ENCODE assay signal across 26 cellular contexts in the genomic region with DNA sequence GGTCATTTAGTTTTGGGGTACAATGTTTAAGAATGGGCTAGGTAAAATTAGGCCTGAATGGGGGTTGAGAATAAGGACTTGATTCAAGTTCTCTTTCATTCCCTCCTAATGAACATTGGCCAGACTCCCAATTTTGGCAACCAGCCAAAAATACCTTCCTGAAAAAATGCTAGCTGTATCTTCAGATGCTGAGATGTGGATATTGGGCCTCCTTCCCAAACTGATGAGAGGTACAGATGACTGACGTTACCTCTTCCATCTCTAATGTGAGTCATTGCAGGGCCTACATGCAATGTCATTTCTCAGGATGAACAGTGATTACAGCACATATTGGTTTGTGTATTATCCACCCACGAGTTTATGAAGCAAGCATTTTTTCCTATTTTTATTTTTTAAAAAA.
A peak's percentile ranks its signal among the peaks of the same experiment; 100 is the strongest.
DNase-seq lines count a peak whose midpoint lies in the region; TF ChIP-seq lines count a peak whose summit lies in the region.
"Had no signal": no experiment of that assay in that cellular context is flagged by ENCODE, and none has a peak within 500 bp of the region (broad histone marks: within the 10 kb centered on the region; RNA-seq: fewer than 3 reads in every experiment).

No MANE protein-coding gene starts in this region.

- DNase-seq in BE2C (peak; percentile 44), HT-29 (ENCODE audit: low spot score) (peak; percentile 22), RWPE1 (ENCODE audit: low spot score) (peak; percentile 11), epithelial cell of esophagus (ENCODE audit: low read depth) (peak; percentile 46), immature natural killer cell (no peak), midbrain (lab: John Stamatoyannopoulos, UW) (no peak), OCI-LY7 (ENCODE audit: low spot score) (no peak), inferior parietal cortex (ENCODE audit: extremely low spot score) (no peak)
- DNase-seq: activated CD4-positive, alpha-beta T cell treated with anti-CD3 and anti-CD28 coated beads for 48 hours; activated CD8-positive, alpha-beta memory T cell treated with anti-CD3 and anti-CD28 coated beads, Interleukin-2, amount 10 ng/mL, durations not matched to agents 7 days and 5 days; body of pancreas; CD8-positive, alpha-beta memory T cell; heart left ventricle; MM.1S; mucosa of descending colon; NCI-H1694 treated with DMSO at 0.1 percent for 48 hours; SHP77; stimulated activated CD4-positive, alpha-beta T cell treated with anti-CD3 and anti-CD28 coated beads, Interleukin-1b, Interleukin-23, amount 100 ng/mL, for 48 hours; stimulated activated naive CD4-positive, alpha-beta T cell; T-cell; thyroid gland had no signal

- no peaks in the 10 kb centered on the region for H3K9me3 ChIP-seq in BE2C
- no peaks in the 10 kb centered on the region for H3K9me3 ChIP-seq in OCI-LY7 (ENCODE audit: low read length)
- H3K9me3 ChIP-seq: body of pancreas, HAP-1, heart left ventricle, mucosa of descending colon, thyroid gland had no signal

- H3K27ac ChIP-seq in RWPE1 (no peak overlapping the region), OCI-LY7 (ENCODE audit: low read depth, low read length, poor library complexity, severe bottlenecking) (no peak overlapping the region)
- H3K27ac ChIP-seq: body of pancreas, coronary artery, heart left ventricle, thyroid gland had no signal

- BruUV-seq in OCI-LY7 (replicated peaks; lab: Mats Ljungman, UMichigan) = no TSS peak

- H3K27me3 ChIP-seq in BE2C = no peaks in the 10 kb centered on the region
- H3K27me3 ChIP-seq: body of pancreas, heart left ventricle, thyroid gland had no signal

- TF ChIP-seq CTCF in BE2C (IDR thresholded peaks at IDR 0.05; ENCODE audit: low read depth, low read length) = no peak
- no peak for TF ChIP-seq CTCF in RWPE1 (conservative IDR thresholded peaks at IDR 0.05; ENCODE audit: low read depth)
- TF ChIP-seq CTCF in epithelial cell of esophagus (IDR thresholded peaks at IDR 0.05; ENCODE audit: insufficient read depth, low read depth, low read length, missing control alignments) = no peak
- TF ChIP-seq CTCF in OCI-LY7 (conservative IDR thresholded peaks at IDR 0.05; ENCODE audit: low read length) = no peak

- no peaks in the 10 kb centered on the region for H3K9me3 Mint-ChIP-seq in immature natural killer cell
- H3K9me3 Mint-ChIP-seq: activated naive CD4-positive, alpha-beta T cell treated with anti-CD3 and anti-CD28 coated beads, Interleukin-2, amount 50 U/mL, for 72 hours; activated T-helper 1 cell treated with anti-CD3 and anti-CD28 coated beads, Interleukin-12 subunit alpha, Interleukin-12 subunit beta, Interleukin-2, Interleukin-4 antibody, amounts not matched to agents 30 ng/mL and 10 ng/mL and 1 ng/mL, durations not matched to agents 14 hours and 24 hours and 36 hours; CD8-positive, alpha-beta memory T cell; neural crest cell; T-cell had no signal

- peaks cover 17 to 26% of the 10 kb centered on the region in 2 donors for H3K4me1 Mint-ChIP-seq in immature natural killer cell

- H3K9me2 ChIP-seq in OCI-LY7 (ENCODE audit: insufficient read depth, low read length) = no peaks in the 10 kb centered on the region

- H3K4me2 ChIP-seq in OCI-LY7 (ENCODE audit: low read length) = no peak overlapping the region

- H2AFZ ChIP-seq in OCI-LY7 (ENCODE audit: low read length) = no peak overlapping the region

- H3K27me3 Mint-ChIP-seq in immature natural killer cell (ENCODE audit: low read depth in 3 of 3) = no peaks in the 10 kb centered on the region
- H3K27me3 Mint-ChIP-seq: activated CD8-positive, alpha-beta memory T cell treated with anti-CD3 and anti-CD28 coated beads, Interleukin-2, amount 10 ng/mL, durations not matched to agents 7 days and 5 days; CD8-positive, alpha-beta memory T cell; T-cell had no signal

- H3K36me3 ChIP-seq in BE2C (no peaks in the 10 kb centered on the region), OCI-LY7 (ENCODE audit: insufficient read depth, low read length) (peaks cover 19% of the 10 kb centered on the region; the same call in 1 of the 2 replicates)
- H3K36me3 ChIP-seq: thyroid gland had no signal

- no peaks in the 10 kb centered on the region; the same call in 1 of the 2 replicates for H3K79me2 ChIP-seq in OCI-LY7 (ENCODE audit: insufficient read depth, low read depth, low read length)

- H4K20me1 ChIP-seq in OCI-LY7 (ENCODE audit: insufficient read depth, low read length) = peaks cover 4% of the 10 kb centered on the region; the same call in 1 of the 2 replicates

- POLR2A ChIA-PET in RWPE1 (lab: Yijun Ruan, JAX; ENCODE audit: low non-redundant PET) (no interaction called here), OCI-LY7 (lab: Charles Lee) (interaction anchor here (1.0 kb wide), 1 partner anchor 11 kb away, joined by 3 read pairs; no protein-coding TSS in a partner anchor)

- H3K36me3 Mint-ChIP-seq in immature natural killer cell = peaks cover 0 to 10% (median 2%) of the 10 kb centered on the region in 3 donors

- intact Hi-C loops in OCI-LY7 (cut with micrococcal nuclease; ENCODE audit: unreplicated experiment) = no loop called here

- no peak overlapping the region for H3K4me3 Mint-ChIP-seq in immature natural killer cell
- H3K4me3 Mint-ChIP-seq: activated CD8-positive, alpha-beta memory T cell treated with anti-CD3 and anti-CD28 coated beads, Interleukin-2, amount 10 ng/mL, durations not matched to agents 7 days and 5 days; activated T-helper 1 cell treated with anti-CD3 and anti-CD28 coated beads, Interleukin-12 subunit alpha, Interleukin-12 subunit beta, Interleukin-2, Interleukin-4 antibody, amounts not matched to agents 30 ng/mL and 10 ng/mL and 1 ng/mL, durations not matched to agents 14 hours and 24 hours and 36 hours; CD8-positive, alpha-beta memory T cell; neural crest cell; T-cell had no signal

- CTCF ChIA-PET in RWPE1 (lab: Yijun Ruan, JAX) (no interaction called here), OCI-LY7 (lab: Charles Lee; ENCODE audit: unreplicated experiment) (no interaction called here)

- H3K4me1 ChIP-seq in BE2C (peaks cover 15% of the 10 kb centered on the region), OCI-LY7 (ENCODE audit: insufficient read depth, low read length, poor library complexity, severe bottlenecking) (no peaks in the 10 kb centered on the region)
- H3K4me1 ChIP-seq: thyroid gland had no signal

- H3K27ac Mint-ChIP-seq in immature natural killer cell = no peak overlapping the region
- H3K27ac Mint-ChIP-seq: activated CD8-positive, alpha-beta memory T cell treated with anti-CD3 and anti-CD28 coated beads, Interleukin-2, amount 10 ng/mL, durations not matched to agents 7 days and 5 days; activated naive CD4-positive, alpha-beta T cell treated with anti-CD3 and anti-CD28 coated beads, Interleukin-2, amount 50 U/mL, for 72 hours; activated T-helper 1 cell treated with anti-CD3 and anti-CD28 coated beads, Interleukin-12 subunit alpha, Interleukin-12 subunit beta, Interleukin-2, Interleukin-4 antibody, amounts not matched to agents 30 ng/mL and 10 ng/mL and 1 ng/mL, durations not matched to agents 14 hours and 24 hours and 36 hours; CD8-positive, alpha-beta memory T cell; T-cell had no signal

- no peak overlapping the region for H3K4me3 ChIP-seq in BE2C (ENCODE audit: low read depth, low read length)
- H3K4me3 ChIP-seq in epithelial cell of esophagus (ENCODE audit: low read length) = no peak overlapping the region
- no peak overlapping the region for H3K4me3 ChIP-seq in OCI-LY7 (ENCODE audit: low read depth, low read length, poor library complexity, severe bottlenecking)
- H3K4me3 ChIP-seq: body of pancreas, coronary artery, HAP-1, heart left ventricle, mucosa of descending colon, thyroid gland had no signal

Comparison
In these comparisons a context has a peak if more than half of its experiments do, and no peak if none do; other contexts are left out.
1. DNase-seq: peak in BE2C (single experiment), HT-29 (single experiment), RWPE1 (single experiment) and epithelial cell of esophagus (single experiment); none in immature natural killer cell (0 of 3), midbrain (single experiment), OCI-LY7 (single experiment) and inferior parietal cortex (single experiment).